In genomic region chr6:163748036-163748435, GRCh38 we compare ENCODE assay signal across 18 cellular contexts.
"Had no signal": no experiment of that assay in that cellular context is flagged by ENCODE, and none has a peak within 500 bp of the region (broad histone marks: within the 10 kb centered on the region; RNA-seq: fewer than 3 reads in every experiment).

No MANE protein-coding gene starts in this region.

- DNase-seq: cerebellar nuclear complex; colonic mucosa; effector CD4-positive, alpha-beta T cell; islet precursor cell; left lung; mesendoderm; naive B cell; right lobe of liver; stimulated activated CD4-positive, alpha-beta T cell treated with anti-CD3 and anti-CD28 coated beads, Interleukin-4, amount 100 ng/mL, for 1 hour; stimulated activated CD8-positive, alpha-beta memory T cell treated with anti-CD3 and anti-CD28 coated beads, Interleukin-4, amount 100 ng/mL, for 48 hours; stimulated activated naive CD8-positive, alpha-beta T cell treated with anti-CD3 and anti-CD28 coated beads, Interleukin-15, Interleukin-2, amounts not matched to agents 100 U/mL and 50 U/mL, for 24 hours; thyroid gland; upper lobe of left lung; uterus had no signal

- H3K36me3 ChIP-seq: colonic mucosa, left lung, right lobe of liver, suprapubic skin, thyroid gland, upper lobe of left lung, uterus had no signal

- H3K4me1 ChIP-seq: colonic mucosa, left lung, right lobe of liver, thyroid gland, uterus had no signal

- H3K27ac ChIP-seq: colonic mucosa, left lung, parathyroid adenoma, right lobe of liver, suprapubic skin, thyroid gland, upper lobe of left lung, uterus had no signal

- H2AFZ ChIP-seq: parathyroid adenoma had no signal

- H3K9ac ChIP-seq: parathyroid adenoma had no signal

- ATAC-seq: left lung; right lobe of liver; stimulated activated effector memory CD8-positive, alpha-beta T cell treated with anti-CD3 and anti-CD28 coated beads, Interleukin-12 subunit alpha, Interleukin-12 subunit beta, amount 100 ng/mL, for 72 hours; stimulated activated naive CD8-positive, alpha-beta T cell treated with anti-CD3 and anti-CD28 coated beads, Interleukin-15, Interleukin-2, amounts not matched to agents 100 U/mL and 50 U/mL, for 24 hours had no signal

- H3K4me3 ChIP-seq: colonic mucosa, left lung, lung, right lobe of liver, suprapubic skin, thyroid gland, upper lobe of left lung, uterus had no signal

- H3K9me3 ChIP-seq: colonic mucosa, left lung, right lobe of liver, suprapubic skin, thyroid gland, upper lobe of left lung, uterus had no signal

- H3K27me3 ChIP-seq: colonic mucosa, left lung, right lobe of liver, suprapubic skin, thyroid gland, upper lobe of left lung, uterus had no signal
